ENCODE assay signal across 22 cellular contexts in the genomic region with DNA sequence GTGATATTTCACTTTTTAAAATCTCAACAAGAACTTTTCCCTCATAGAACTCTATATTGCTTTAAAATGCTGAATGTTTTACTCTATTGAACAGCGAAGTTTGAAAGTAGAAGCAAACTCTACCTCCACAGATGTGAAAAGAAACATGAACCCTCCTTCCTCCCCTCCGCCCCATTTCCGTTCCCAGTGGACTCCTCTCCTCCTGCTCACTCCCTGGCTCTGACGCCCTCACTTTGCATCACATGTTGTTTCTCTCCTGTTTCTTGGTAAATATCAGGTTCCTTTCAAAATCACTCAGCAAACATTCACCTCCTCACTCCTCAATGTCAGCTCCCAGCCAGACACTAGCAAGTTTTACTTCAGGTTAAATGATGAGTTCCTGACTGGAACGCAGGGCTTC. TPM values are rescaled to one million over a fixed set of nuclear protein-coding genes. Genes with fewer than 3 reads are reported as not detected.
"Had no signal": no experiment of that assay in that cellular context is flagged by ENCODE, and none has a peak within 500 bp of the region (broad histone marks: within the 10 kb centered on the region; RNA-seq: fewer than 3 reads in every experiment).

No MANE protein-coding gene starts in this region.

- DNase-seq: colonic mucosa; dermis blood vessel endothelial cell; effector CD4-positive, alpha-beta T cell; foreskin melanocyte; head of caudate nucleus; left colon; mammary epithelial cell; mucosa of descending colon; naive thymus-derived CD8-positive, alpha-beta T cell; ovary; sigmoid colon; stimulated activated CD4-positive, alpha-beta T cell treated with anti-CD3 and anti-CD28 coated beads, Interleukin-12 subunit alpha, Interleukin-12 subunit beta, amount 100 ng/mL, for 4 hours; stimulated activated naive CD4-positive, alpha-beta T cell; stomach; substantia nigra; transverse colon had no signal

- H3K9me3 Mint-ChIP-seq: naive thymus-derived CD8-positive, alpha-beta T cell; neural crest cell had no signal

- H3K4me3 ChIP-seq: colonic mucosa, hepatocyte, mucosa of descending colon, ovary, right atrium auricular region, sigmoid colon, skin epidermis, stomach, thoracic aorta, transverse colon had no signal

- H3K27ac Mint-ChIP-seq: naive thymus-derived CD8-positive, alpha-beta T cell had no signal

- H3K4me1 ChIP-seq: colonic mucosa, right atrium auricular region, sigmoid colon, stomach, transverse colon had no signal

- H3K4me1 Mint-ChIP-seq: naive thymus-derived CD8-positive, alpha-beta T cell had no signal

- H3K9me3 ChIP-seq: colonic mucosa, mucosa of descending colon, ovary, right atrium auricular region, sigmoid colon, stomach, thoracic aorta, transverse colon had no signal

- H3K36me3 ChIP-seq: colonic mucosa, ovary, right atrium auricular region, sigmoid colon, stomach, thoracic aorta, transverse colon had no signal

- H3K36me3 Mint-ChIP-seq: naive thymus-derived CD8-positive, alpha-beta T cell had no signal

- H3K4me3 Mint-ChIP-seq: naive thymus-derived CD8-positive, alpha-beta T cell; neural crest cell had no signal

- ATAC-seq: left colon; mucosa of descending colon; naive thymus-derived CD8-positive, alpha-beta T cell had no signal

- H3K27ac ChIP-seq: colonic mucosa, hepatocyte, ovary, right atrium auricular region, sigmoid colon, skin epidermis, stomach, thoracic aorta, transverse colon had no signal

RNA-seq across cellular contexts. Expression of a gene that starts 34.6 kb away (rescaled TPM):
- total RNA-seq: liver; mammary epithelial cell; naive thymus-derived CD8-positive, alpha-beta T cell; right atrium auricular region had no signal
